1 cellular context compared by ENCODE assay signal in genomic region chr5:173094012-173094661, GRCh38.
TF ChIP-seq lines count a peak whose summit lies in the region.

No MANE protein-coding gene starts in this region.

TF ChIP-seq in K562, 482 proteins besides CTCF, POLR2A, EP300 and RAD21:
- TF ChIP-seq MAX (CRISPR knock-in tag; IDR thresholded peaks at IDR 0.05) (no peak), FOXA3 (CRISPR knock-in tag; conservative IDR thresholded peaks at IDR 0.05 in 1 of 2, IDR thresholded peaks at IDR 0.05 in 1 of 2) (peak in 1 of 2 experiments; percentile 90; a peak in 2 of 4 replicates), TEAD1 (CRISPR knock-in tag; IDR thresholded peaks at IDR 0.05) (no peak), FOXJ2 (tag; IDR thresholded peaks at IDR 0.05) (peak; percentile 79), MEF2D (tag; conservative IDR thresholded peaks at IDR 0.05; ENCODE audit: low read depth) (peak; percentile 60; the same call in 1 of the 2 replicates)
